Comparison of ENCODE assay signal across 22 cellular contexts in the genomic region with DNA sequence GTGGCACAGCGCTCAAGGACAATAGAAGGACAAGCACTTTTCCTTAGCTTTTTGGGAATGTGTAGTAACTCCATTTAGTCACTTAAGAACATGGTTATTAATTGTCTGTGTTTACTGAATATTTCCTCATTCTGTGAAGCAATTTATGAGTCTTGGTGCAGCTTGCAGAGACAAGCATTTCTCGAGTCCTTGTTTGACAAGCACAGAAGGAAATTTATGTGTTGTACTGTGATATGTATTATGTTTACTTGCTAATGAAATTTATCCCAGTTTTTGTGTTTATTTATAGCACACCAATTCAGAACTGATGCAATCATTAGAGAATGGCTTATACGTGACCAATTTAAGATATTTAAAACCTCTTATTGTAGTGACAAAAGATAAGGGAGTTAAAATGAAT.
A peak's percentile ranks its signal among the peaks of the same experiment; 100 is the strongest.
DNase-seq lines count a peak whose midpoint lies in the region; ATAC-seq and TF ChIP-seq lines count a peak whose summit lies in the region.
"Had no signal": no experiment of that assay in that cellular context is flagged by ENCODE, and none has a peak within 500 bp of the region (broad histone marks: within the 10 kb centered on the region; RNA-seq: fewer than 3 reads in every experiment).

No MANE protein-coding gene starts in this region.

- H3K9me3 Mint-ChIP-seq in activated naive CD4-positive, alpha-beta T cell treated with anti-CD3 and anti-CD28 coated beads, Interleukin-2, amount 10 ng/mL, durations not matched to agents 7 days and 5 days, result no peaks in the 10 kb centered on the region
- H3K9me3 Mint-ChIP-seq: CD8-positive, alpha-beta T cell; HFFc6 had no signal

- ATAC-seq in psoas muscle, result peak in 3 of 4 donors; percentile 35 to 81 (median 45)
- ATAC-seq in GM18858 (IDR thresholded peaks at IDR 0.05; ENCODE audit: unreplicated experiment), result no peak
- ATAC-seq: A549; CD8-positive, alpha-beta T cell had no signal

- H3K9me3 ChIP-seq in esophagus squamous epithelium (no peaks in the 10 kb centered on the region), psoas muscle (no peaks in the 10 kb centered on the region)
- H3K9me3 ChIP-seq: A549, BLaER1, Caco-2, HAP-1 had no signal

- no peak for TF ChIP-seq CTCF in epithelial cell of esophagus (IDR thresholded peaks at IDR 0.05; ENCODE audit: insufficient read depth, low read depth, low read length, missing control alignments)
- TF ChIP-seq CTCF in esophagus squamous epithelium (IDR thresholded peaks at IDR 0.05), result no peak
- TF ChIP-seq CTCF in psoas muscle (IDR thresholded peaks at IDR 0.05), result no peak

- H3K27ac Mint-ChIP-seq in activated naive CD4-positive, alpha-beta T cell treated with anti-CD3 and anti-CD28 coated beads, Interleukin-2, amount 10 ng/mL, durations not matched to agents 7 days and 5 days, result no peak overlapping the region
- H3K27ac Mint-ChIP-seq: B cell; CD4-positive, CD25-positive, alpha-beta regulatory T cell; CD8-positive, alpha-beta T cell; HFFc6 had no signal

- H3K4me1 ChIP-seq in esophagus squamous epithelium (peaks cover 0 to 36% (median 14%) of the 10 kb centered on the region in 3 donors), psoas muscle (peaks cover 37% of the 10 kb centered on the region)
- H3K4me1 ChIP-seq: A549, BLaER1, HAP-1 had no signal

- no peak overlapping the region for H3K4me3 ChIP-seq in epithelial cell of esophagus (ENCODE audit: low read length)
- no peak overlapping the region for H3K4me3 ChIP-seq in esophagus squamous epithelium
- no peak overlapping the region for H3K4me3 ChIP-seq in psoas muscle
- H3K4me3 ChIP-seq: A549, BLaER1, HAP-1 had no signal

- intact Hi-C loops in esophagus squamous epithelium (cut with DNase I) (no loop called here), psoas muscle (cut with DNase I) (no loop called here)

- no peak overlapping the region for H3K4me3 Mint-ChIP-seq in activated naive CD4-positive, alpha-beta T cell treated with anti-CD3 and anti-CD28 coated beads, Interleukin-2, amount 10 ng/mL, durations not matched to agents 7 days and 5 days
- H3K4me3 Mint-ChIP-seq: B cell; CD4-positive, CD25-positive, alpha-beta regulatory T cell; CD8-positive, alpha-beta T cell; HFFc6 had no signal

- no peaks in the 10 kb centered on the region for H3K4me1 Mint-ChIP-seq in activated naive CD4-positive, alpha-beta T cell treated with anti-CD3 and anti-CD28 coated beads, Interleukin-2, amount 10 ng/mL, durations not matched to agents 7 days and 5 days
- H3K4me1 Mint-ChIP-seq: B cell; CD4-positive, CD25-positive, alpha-beta regulatory T cell had no signal

- 66 to 71% methylated on average over 3 of the region's 3 CpGs for WGBS in esophagus squamous epithelium, 2 donors
- 48 to 60% (median 53%) methylated on average over 3 of the region's 3 CpGs for WGBS in psoas muscle, 3 donors

- H3K27me3 ChIP-seq in esophagus squamous epithelium (no peaks in the 10 kb centered on the region), psoas muscle (ENCODE audit: insufficient read depth in 3 of 3, low read length in 2 of 3) (no peaks in the 10 kb centered on the region)
- H3K27me3 ChIP-seq: BLaER1 had no signal

- CTCF ChIA-PET in activated naive CD4-positive, alpha-beta T cell treated with anti-CD3 and anti-CD28 coated beads, Interleukin-2, amount 10 ng/mL, durations not matched to agents 7 days and 5 days (lab: Charles Lee), result no interaction called here

- H3K27me3 Mint-ChIP-seq in activated naive CD4-positive, alpha-beta T cell treated with anti-CD3 and anti-CD28 coated beads, Interleukin-2, amount 10 ng/mL, durations not matched to agents 7 days and 5 days, result no peaks in the 10 kb centered on the region

- DNase-seq in amniotic epithelial cell (ENCODE audit: low read depth) (peak; percentile 7), epithelial cell of esophagus (ENCODE audit: low read depth) (peak; percentile 47), esophagus squamous epithelium (lab: John Stamatoyannopoulos, UW) (no peak), psoas muscle (no peak), NCI-H187 (lab: John Stamatoyannopoulos, UW) (no peak), NCI-H2107 (lab: John Stamatoyannopoulos, UW) (no peak)
- DNase-seq in activated naive CD4-positive, alpha-beta T cell treated with anti-CD3 and anti-CD28 coated beads, Interleukin-2, amount 10 ng/mL, durations not matched to agents 7 days and 5 days, result no peak
- DNase-seq: 8988T; ACHN; Caco-2; CD4-positive, CD25-positive, alpha-beta regulatory T cell; CD8-positive, alpha-beta T cell; DMS153; DND-41; GOT3; HFFc6 had no signal

- TF ChIP-seq POLR2A in esophagus squamous epithelium (IDR thresholded peaks at IDR 0.05), result no peak

- peak overlapping the region in 3 of 4 donors; percentile 19 to 63 (median 58) for H3K27ac ChIP-seq in esophagus squamous epithelium
- H3K27ac ChIP-seq in psoas muscle, result no peak overlapping the region
- H3K27ac ChIP-seq: A549, BLaER1, C4-2B had no signal

- no peaks in the 10 kb centered on the region for H3K36me3 ChIP-seq in esophagus squamous epithelium
- H3K36me3 ChIP-seq in psoas muscle (ENCODE audit: insufficient read depth in 1 of 2, low read depth in 1 of 2), result no peaks in the 10 kb centered on the region
- H3K36me3 ChIP-seq: BLaER1, HAP-1 had no signal

- H3K36me3 Mint-ChIP-seq in activated naive CD4-positive, alpha-beta T cell treated with anti-CD3 and anti-CD28 coated beads, Interleukin-2, amount 10 ng/mL, durations not matched to agents 7 days and 5 days, result no peaks in the 10 kb centered on the region
- H3K36me3 Mint-ChIP-seq: CD4-positive, CD25-positive, alpha-beta regulatory T cell; CD8-positive, alpha-beta T cell had no signal

Comparison
In these comparisons a context has a peak if more than half of its experiments do, and no peak if none do; other contexts are left out.
1. DNase-seq: peak in amniotic epithelial cell (single experiment) and epithelial cell of esophagus (single experiment); none in esophagus squamous epithelium (single experiment), psoas muscle (0 of 2), NCI-H187 (0 of 2), NCI-H2107 (single experiment) and activated naive CD4-positive, alpha-beta T cell treated with anti-CD3 and anti-CD28 coated beads, Interleukin-2, amount 10 ng/mL, durations not matched to agents 7 days and 5 days (single experiment).